1 cellular context compared by ENCODE assay signal in the genomic region with DNA sequence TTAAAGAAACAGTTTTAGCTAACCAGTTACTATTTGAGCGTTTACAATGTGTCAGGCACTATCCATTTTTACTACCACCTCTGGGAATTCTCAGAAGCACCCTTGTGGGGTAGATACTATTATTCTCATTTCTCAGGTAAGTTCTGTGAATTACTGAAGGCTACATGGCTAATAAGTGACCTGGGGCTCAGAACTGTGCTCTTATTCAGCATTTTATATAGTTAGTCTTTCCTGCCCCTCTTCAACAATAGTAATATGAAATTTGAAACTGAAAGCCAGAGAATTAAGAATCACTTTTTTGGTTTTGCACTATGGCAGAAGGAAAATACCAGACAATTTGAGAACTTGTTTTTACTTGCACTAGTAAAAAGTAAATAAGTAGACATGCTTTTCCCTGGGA.
TF ChIP-seq lines count a peak whose summit lies in the region.

No MANE protein-coding gene starts in this region.

TF ChIP-seq in SK-N-SH, 30 proteins besides CTCF, POLR2A, EP300 and RAD21 (continued from another document):
- TF ChIP-seq, protein P1, sequence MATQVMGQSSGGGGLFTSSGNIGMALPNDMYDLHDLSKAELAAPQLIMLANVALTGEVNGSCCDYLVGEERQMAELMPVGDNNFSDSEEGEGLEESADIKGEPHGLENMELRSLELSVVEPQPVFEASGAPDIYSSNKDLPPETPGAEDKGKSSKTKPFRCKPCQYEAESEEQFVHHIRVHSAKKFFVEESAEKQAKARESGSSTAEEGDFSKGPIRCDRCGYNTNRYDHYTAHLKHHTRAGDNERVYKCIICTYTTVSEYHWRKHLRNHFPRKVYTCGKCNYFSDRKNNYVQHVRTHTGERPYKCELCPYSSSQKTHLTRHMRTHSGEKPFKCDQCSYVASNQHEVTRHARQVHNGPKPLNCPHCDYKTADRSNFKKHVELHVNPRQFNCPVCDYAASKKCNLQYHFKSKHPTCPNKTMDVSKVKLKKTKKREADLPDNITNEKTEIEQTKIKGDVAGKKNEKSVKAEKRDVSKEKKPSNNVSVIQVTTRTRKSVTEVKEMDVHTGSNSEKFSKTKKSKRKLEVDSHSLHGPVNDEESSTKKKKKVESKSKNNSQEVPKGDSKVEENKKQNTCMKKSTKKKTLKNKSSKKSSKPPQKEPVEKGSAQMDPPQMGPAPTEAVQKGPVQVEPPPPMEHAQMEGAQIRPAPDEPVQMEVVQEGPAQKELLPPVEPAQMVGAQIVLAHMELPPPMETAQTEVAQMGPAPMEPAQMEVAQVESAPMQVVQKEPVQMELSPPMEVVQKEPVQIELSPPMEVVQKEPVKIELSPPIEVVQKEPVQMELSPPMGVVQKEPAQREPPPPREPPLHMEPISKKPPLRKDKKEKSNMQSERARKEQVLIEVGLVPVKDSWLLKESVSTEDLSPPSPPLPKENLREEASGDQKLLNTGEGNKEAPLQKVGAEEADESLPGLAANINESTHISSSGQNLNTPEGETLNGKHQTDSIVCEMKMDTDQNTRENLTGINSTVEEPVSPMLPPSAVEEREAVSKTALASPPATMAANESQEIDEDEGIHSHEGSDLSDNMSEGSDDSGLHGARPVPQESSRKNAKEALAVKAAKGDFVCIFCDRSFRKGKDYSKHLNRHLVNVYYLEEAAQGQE (IDR thresholded peaks at IDR 0.05; ENCODE audit: low read depth, low read length) = no peak
- TF ChIP-seq RCOR1 (IDR thresholded peaks at IDR 0.05; ENCODE audit: low read length) (no peak), TEAD4 (IDR thresholded peaks at IDR 0.05; ENCODE audit: borderline replicate concordance, insufficient read depth) (no peak), GABPA (IDR thresholded peaks at IDR 0.05; ENCODE audit: low read depth) (no peak), SIN3A (IDR thresholded peaks at IDR 0.05; ENCODE audit: borderline replicate concordance, low read depth, low read length) (no peak), POLR2AphosphoS5 (IDR thresholded peaks at IDR 0.05; ENCODE audit: low read depth, low read length) (no peak), RXRA (IDR thresholded peaks at IDR 0.05; ENCODE audit: borderline replicate concordance, low read depth) (no peak), YY1 (IDR thresholded peaks at IDR 0.05; ENCODE audit: low read depth) (no peak), EZH2phosphoT487 (IDR thresholded peaks at IDR 0.05; ENCODE audit: borderline replicate concordance, low read depth) (no peak), NFIC (IDR thresholded peaks at IDR 0.05; ENCODE audit: borderline replicate concordance) (no peak)
- TF ChIP-seq, protein P2, sequence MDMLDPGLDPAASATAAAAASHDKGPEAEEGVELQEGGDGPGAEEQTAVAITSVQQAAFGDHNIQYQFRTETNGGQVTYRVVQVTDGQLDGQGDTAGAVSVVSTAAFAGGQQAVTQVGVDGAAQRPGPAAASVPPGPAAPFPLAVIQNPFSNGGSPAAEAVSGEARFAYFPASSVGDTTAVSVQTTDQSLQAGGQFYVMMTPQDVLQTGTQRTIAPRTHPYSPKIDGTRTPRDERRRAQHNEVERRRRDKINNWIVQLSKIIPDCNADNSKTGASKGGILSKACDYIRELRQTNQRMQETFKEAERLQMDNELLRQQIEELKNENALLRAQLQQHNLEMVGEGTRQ (IDR thresholded peaks at IDR 0.05; ENCODE audit: borderline replicate concordance, low read depth, low read length) = no peak
